7 cellular contexts compared by ENCODE assay signal in genomic region chrX:139178980-139179379, GRCh38.
"Had no signal": no experiment of that assay in that cellular context is flagged by ENCODE, and none has a peak within 500 bp of the region (broad histone marks: within the 10 kb centered on the region; RNA-seq: fewer than 3 reads in every experiment).

No MANE protein-coding gene starts in this region.

- H3K4me3 ChIP-seq: GM12878 had no signal

- FAIRE-seq: G401.6, GM12878, GM12892, GM18507, GM19239 had no signal

- DNase-seq: GDM1, GF-D8 had no signal
